ENCODE assay signal across 33 cellular contexts in genomic region chr5:74787424-74787823, GRCh38. TPM values are rescaled to one million over a fixed set of nuclear protein-coding genes. Genes with fewer than 3 reads are reported as not detected.
DNase-seq lines count a peak whose midpoint lies in the region; ATAC-seq and TF ChIP-seq lines count a peak whose summit lies in the region.
"Had no signal": no experiment of that assay in that cellular context is flagged by ENCODE, and none has a peak within 500 bp of the region (broad histone marks: within the 10 kb centered on the region; RNA-seq: fewer than 3 reads in every experiment).

No MANE protein-coding gene starts in this region.

- TF ChIP-seq CTCF in HEK293 (tag by site-specific recombination; IDR thresholded peaks at IDR 0.05): no peak
- TF ChIP-seq CTCF in WTC11 (IDR thresholded peaks at IDR 0.05): no peak
- no peak for TF ChIP-seq CTCF in osteocyte (IDR thresholded peaks at IDR 0.05)
- TF ChIP-seq CTCF in adrenal gland (IDR thresholded peaks at IDR 0.05): no peak

- no peaks in the 10 kb centered on the region for H3K27me3 Mint-ChIP-seq in WTC11 (ENCODE audit: low read depth)
- H3K27me3 Mint-ChIP-seq in osteocyte (ENCODE audit: unreplicated experiment): no peaks in the 10 kb centered on the region
- no peaks in the 10 kb centered on the region for H3K27me3 Mint-ChIP-seq in T-helper 17 cell
- H3K27me3 Mint-ChIP-seq: B cell; CD4-positive, alpha-beta memory T cell; CD4-positive, alpha-beta T cell; CD4-positive, CD25-positive, alpha-beta regulatory T cell; CD8-positive, alpha-beta memory T cell had no signal

- H3K36me3 Mint-ChIP-seq in WTC11 (peaks cover 79% of the 10 kb centered on the region), osteocyte (ENCODE audit: unreplicated experiment) (peaks cover 10% of the 10 kb centered on the region), T-helper 17 cell (ENCODE audit: low read depth) (peaks cover 2% of the 10 kb centered on the region)

- H3K9me3 Mint-ChIP-seq in WTC11 (no peaks in the 10 kb centered on the region; the same call in 1 of the 2 replicates), osteocyte (ENCODE audit: unreplicated experiment) (peaks cover 13% of the 10 kb centered on the region)
- H3K9me3 Mint-ChIP-seq: CD4-positive, alpha-beta memory T cell; CD4-positive, alpha-beta T cell; CD4-positive, CD25-positive, alpha-beta regulatory T cell; CD8-positive, alpha-beta memory T cell; CD8-positive, alpha-beta T cell had no signal

- WGBS in adrenal gland, 4 donors: 92 to 96% (median 94%) methylated on average over 6 of the region's 6 CpGs

- H3K9me3 ChIP-seq in HEK293 (ENCODE audit: control insufficient read depth, insufficient read depth, low read depth, low read length) (no peaks in the 10 kb centered on the region), T-helper 17 cell (ENCODE audit: control insufficient read depth, low read length, poor library complexity, severe bottlenecking) (no peaks in the 10 kb centered on the region), adrenal gland (replicated peaks in 1 of 3) (no peaks in the 10 kb centered on the region)
- H3K9me3 ChIP-seq: A549, BE2C, Caco-2 had no signal

- H3K4me3 Mint-ChIP-seq in WTC11 (no peak overlapping the region), osteocyte (ENCODE audit: unreplicated experiment) (no peak overlapping the region), T-helper 17 cell (no peak overlapping the region)
- H3K4me3 Mint-ChIP-seq: B cell; CD14-positive monocyte; CD4-positive, alpha-beta memory T cell; CD4-positive, alpha-beta T cell; CD4-positive, CD25-positive, alpha-beta regulatory T cell; CD8-positive, alpha-beta memory T cell; CD8-positive, alpha-beta T cell had no signal

- intact Hi-C loops in adrenal gland (cut with DNase I): no loop called here

- H3K4me1 Mint-ChIP-seq in WTC11: no peaks in the 10 kb centered on the region
- no peaks in the 10 kb centered on the region for H3K4me1 Mint-ChIP-seq in osteocyte (ENCODE audit: unreplicated experiment)
- peaks cover 2% of the 10 kb centered on the region for H3K4me1 Mint-ChIP-seq in T-helper 17 cell
- H3K4me1 Mint-ChIP-seq: B cell; CD14-positive monocyte; CD4-positive, alpha-beta memory T cell; CD4-positive, CD25-positive, alpha-beta regulatory T cell; CD8-positive, alpha-beta memory T cell had no signal

- no peaks in the 10 kb centered on the region for H3K4me1 ChIP-seq in HEK293 (ENCODE audit: control insufficient read depth, insufficient read depth, low read length)
- no peaks in the 10 kb centered on the region for H3K4me1 ChIP-seq in adrenal gland (replicated peaks in 1 of 2)
- H3K4me1 ChIP-seq: A549; BE2C; BLaER1; BLaER1 treated with 17β-estradiol and CSF1 and Interleukin-3, amounts not matched to agents 10 nM and 100 nM; Caco-2 had no signal

- CTCF ChIA-PET in HEK293 (lab: Yijun Ruan, JAX): interaction anchor here (0.6 to 1.1 kb wide), 4 partner anchors 52 to 116 kb away, joined by 3 to 4 read pairs (median 4); no protein-coding TSS in a partner anchor
- CTCF ChIA-PET in WTC11 (lab: Charles Lee): no interaction called here

- DNase-seq in WTC11 (ENCODE audit: low spot score) (no peak), osteocyte (ENCODE audit: extremely low spot score, unreplicated experiment) (peak; percentile 30), T-helper 17 cell (no peak), adrenal gland (no peak), HUDEP-2 (lab: John Stamatoyannopoulos, UW; ENCODE audit: unreplicated experiment in 76 of 76) (no peak)
- DNase-seq: 8988T; ACHN; AML-193; BE2C; C1 segment of cervical spinal cord; Caco-2; Calu3; CD4-positive, alpha-beta memory T cell; CD4-positive, alpha-beta T cell; CD4-positive, CD25-positive, alpha-beta regulatory T cell; CD8-positive, alpha-beta memory T cell; CD8-positive, alpha-beta T cell; COR-L47; DMS 273 treated with DMSO at 0.1 percent for 48 hours; DMS153; DMS53; DMS79; DMS79 treated with DMSO at 0.1 percent for 48 hours; DND-41; EL had no signal

- no peak overlapping the region for H3K27ac ChIP-seq in HEK293 (ENCODE audit: extremely low read depth, low read depth, low read length)
- no peak overlapping the region for H3K27ac ChIP-seq in adrenal gland
- H3K27ac ChIP-seq: 22Rv1; A549; BLaER1; BLaER1 treated with 17β-estradiol and CSF1 and Interleukin-3, amounts not matched to agents 10 nM and 100 nM; C4-2B had no signal

- H3K27me3 ChIP-seq in adrenal gland: no peaks in the 10 kb centered on the region
- H3K27me3 ChIP-seq: BE2C; BLaER1; BLaER1 treated with 17β-estradiol and CSF1 and Interleukin-3, amounts not matched to agents 10 nM and 100 nM had no signal

- H3K4me3 ChIP-seq in HEK293 (ENCODE audit: low read depth, low read length) (no peak overlapping the region), adrenal gland (no peak overlapping the region)
- H3K4me3 ChIP-seq: A549; BLaER1; BLaER1 treated with 17β-estradiol and CSF1 and Interleukin-3, amounts not matched to agents 10 nM and 100 nM had no signal

- ATAC-seq in WTC11 (no peak), T-helper 17 cell (no peak)
- ATAC-seq: A549; CD8-positive, alpha-beta T cell had no signal

- no peak for TF ChIP-seq POLR2A in adrenal gland (IDR thresholded peaks at IDR 0.05)

- H3K27ac Mint-ChIP-seq in WTC11 (peak overlapping the region; percentile 44; the same call in 1 of the 2 replicates), osteocyte (ENCODE audit: unreplicated experiment) (no peak overlapping the region), T-helper 17 cell (no peak overlapping the region)
- H3K27ac Mint-ChIP-seq: B cell; CD14-positive monocyte; CD4-positive, alpha-beta T cell; CD8-positive, alpha-beta T cell had no signal

- peaks cover 0 to 58% of the 10 kb centered on the region in 2 experiments; a peak in 1 of 3 replicates for H3K36me3 ChIP-seq in HEK293 (ENCODE audit: control insufficient read depth in 2 of 2, insufficient read depth in 1 of 2, low read length in 2 of 2)
- H3K36me3 ChIP-seq in adrenal gland (replicated peaks in 1 of 2): no peaks in the 10 kb centered on the region
- H3K36me3 ChIP-seq: BE2C had no signal

- POLR2A ChIA-PET in HEK293 (lab: Yijun Ruan, JAX): no interaction called here
- POLR2A ChIA-PET in WTC11 (lab: Charles Lee): no interaction called here

TF ChIP-seq in HEK293, 187 proteins besides CTCF, POLR2A, EP300 and RAD21:
- peak; percentile 96 for TF ChIP-seq ZNF302 (tag by site-specific recombination; IDR thresholded peaks at IDR 0.05; ENCODE audit: low read depth)
- TF ChIP-seq ZNF221 (tag by site-specific recombination; IDR thresholded peaks at IDR 0.05; ENCODE audit: borderline replicate concordance): no peak

TF ChIP-seq in WTC11, 78 proteins besides CTCF, POLR2A, EP300 and RAD21 (continues in another document):
- TF ChIP-seq IRF1 (CRISPR knock-in tag; IDR thresholded peaks at IDR 0.05): no peak
- TF ChIP-seq ERG (CRISPR knock-in tag; IDR thresholded peaks at IDR 0.05): no peak
- TF ChIP-seq ZNF425 (CRISPR knock-in tag; conservative IDR thresholded peaks at IDR 0.05): no peak
- TF ChIP-seq ZSCAN18 (CRISPR knock-in tag; IDR thresholded peaks at IDR 0.05): no peak

RNA-seq across cellular contexts. Expression of gene NSA2, which starts 20.4 kb away (rescaled TPM):
- total RNA-seq in WTC11 (2021): 65.5 to 75.6 TPM (median 68.8 TPM) in 3 replicates
- total RNA-seq in osteocyte: 62.3 and 66.4 TPM in 2 replicates
- total RNA-seq in T-helper 17 cell: 10 to 100 TPM; 65.4 to 75.1 TPM
- 100 to 1,000 TPM in 3 of 8 donors, 10 to 100 TPM in 5; 55.9 to 152 (median 78.4) TPM for total RNA-seq in adrenal gland
- 100 to 1,000 TPM in 1 of 3 donors, 10 to 100 TPM in 2; 52.7 to 353 (median 74.0) TPM for polyA plus RNA-seq in adrenal gland

RNA-seq across cellular contexts. Expression of gene GFM2, which starts 20.5 kb away (rescaled TPM):
- total RNA-seq in WTC11 (2021): 27.8 to 31.6 TPM (median 29.2 TPM) in 3 replicates
- 20.6 and 21.6 TPM in 2 replicates for total RNA-seq in osteocyte
- 10 to 100 TPM; 12.3 to 20.7 TPM for total RNA-seq in T-helper 17 cell
- 10 to 100 TPM; 23.5 to 45.8 (median 34.2) TPM for total RNA-seq in adrenal gland
- 10 to 100 TPM; 27.7 to 67.7 (median 29.2) TPM for polyA plus RNA-seq in adrenal gland
